In genomic region chr4:79201976-79202375, GRCh38 we compare ENCODE assay signal across 17 cellular contexts.
"Had no signal": no experiment of that assay in that cellular context is flagged by ENCODE, and none has a peak within 500 bp of the region (broad histone marks: within the 10 kb centered on the region; RNA-seq: fewer than 3 reads in every experiment).

No MANE protein-coding gene starts in this region.

- DNase-seq: activated CD4-positive, alpha-beta T cell treated with anti-CD3 and anti-CD28 coated beads, Interleukin-2, amount 50 U/mL, for 48 hours; activated CD8-positive, alpha-beta memory T cell treated with anti-CD3 and anti-CD28 coated beads, Interleukin-2, amount 10 ng/mL, durations not matched to agents 7 days and 5 days; amniotic stem cell; effector memory CD4-positive, alpha-beta T cell; hippocampal formation; islet precursor cell; left ventricle myocardium inferior; mammary epithelial cell; midbrain; stimulated activated CD4-positive, alpha-beta T cell treated with anti-CD3 and anti-CD28 coated beads, Interleukin-12 subunit alpha, Interleukin-12 subunit beta, amount 100 ng/mL, for 4 hours; stimulated activated naive CD8-positive, alpha-beta T cell treated with anti-CD3 and anti-CD28 coated beads, Interleukin-15, Interleukin-2, amounts not matched to agents 100 U/mL and 50 U/mL, for 24 hours; substantia nigra; T-helper 2 cell; tibial artery; WERI-Rb-1 had no signal

- ATAC-seq: activated CD8-positive, alpha-beta memory T cell treated with anti-CD3 and anti-CD28 coated beads, Interleukin-2, amount 10 ng/mL, durations not matched to agents 7 days and 5 days; stimulated activated naive CD8-positive, alpha-beta T cell treated with anti-CD3 and anti-CD28 coated beads, Interleukin-15, Interleukin-2, amounts not matched to agents 100 U/mL and 50 U/mL, for 24 hours had no signal

- H3K4me3 ChIP-seq: cardiac muscle cell, left ventricle myocardium inferior, right atrium auricular region, tibial artery had no signal
